1 cellular context compared by ENCODE assay signal in the genomic region with DNA sequence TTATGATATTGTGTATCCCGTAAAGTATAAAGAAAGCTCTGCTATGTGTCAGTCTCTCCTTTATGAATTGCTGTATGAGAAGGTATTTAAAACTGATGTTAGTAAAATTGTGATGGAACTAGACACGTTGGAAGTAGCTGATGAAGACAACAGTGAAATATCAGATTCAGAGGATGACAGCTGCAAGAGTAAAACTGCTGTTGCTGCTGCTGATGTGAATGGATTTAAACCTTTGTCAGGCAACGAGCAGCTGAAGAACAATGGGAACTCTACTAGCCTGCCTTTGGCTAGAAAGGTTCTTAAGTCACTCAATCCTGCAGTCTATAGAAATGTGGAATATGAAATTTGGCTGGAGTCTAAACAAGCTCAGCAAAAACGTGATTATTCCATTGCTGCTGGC. TPM values are rescaled to one million over a fixed set of nuclear protein-coding genes. Genes with fewer than 3 reads are reported as not detected.
"Had no signal": no experiment of that assay in that cellular context is flagged by ENCODE, and none has a peak within 500 bp of the region (broad histone marks: within the 10 kb centered on the region; RNA-seq: fewer than 3 reads in every experiment).

No MANE protein-coding gene starts in this region.

RNA-seq across cellular contexts. Expression of a gene that starts 33.5 kb away (rescaled TPM):
- total RNA-seq: PC-9 had no signal
